Comparison of ENCODE assay signal across 18 cellular contexts in genomic region chr6:75116946-75117345, GRCh38.
A peak's percentile ranks its signal among the peaks of the same experiment; 100 is the strongest.
DNase-seq lines count a peak whose midpoint lies in the region; TF ChIP-seq lines count a peak whose summit lies in the region.
"Had no signal": no experiment of that assay in that cellular context is flagged by ENCODE, and none has a peak within 500 bp of the region (broad histone marks: within the 10 kb centered on the region; RNA-seq: fewer than 3 reads in every experiment).

No MANE protein-coding gene starts in this region.

- H3K4me1 ChIP-seq in fibroblast of lung (ENCODE audit: control insufficient read depth, extremely low read depth, insufficient read depth, low read length) (peaks cover 8% of the 10 kb centered on the region), esophagus squamous epithelium (no peaks in the 10 kb centered on the region), transverse colon (peaks cover 0 to 9% (median 0%) of the 10 kb centered on the region in 4 donors)
- H3K4me1 ChIP-seq: HAP-1 had no signal

- H2AFZ ChIP-seq in fibroblast of lung (ENCODE audit: low read length), result no peak overlapping the region
- H2AFZ ChIP-seq: GM23248 had no signal

- DNase-seq in Calu3 (no peak), astrocyte of the spinal cord (ENCODE audit: low read depth, low spot score) (peak; percentile 16), fibroblast of lung (ENCODE audit: low read depth in 2 of 2) (peak; percentile 37 to 39), osteocyte (ENCODE audit: extremely low spot score, unreplicated experiment) (no peak), esophagus squamous epithelium (lab: John Stamatoyannopoulos, UW) (no peak), transverse colon (no peak), MV-4-11 (lab: John Stamatoyannopoulos, UW) (no peak), GF-D8 (lab: John Stamatoyannopoulos, UW) (no peak)
- DNase-seq: 8988T, GM23248, MM.1S, NCI-H1105, NCI-H1694, NCI-H2081 treated with DMSO at 0.1 percent for 48 hours, Right ventricle myocardium superior had no signal

- no peaks in the 10 kb centered on the region for H3K36me3 Mint-ChIP-seq in Calu3 (ENCODE audit: insufficient read depth, unreplicated experiment)
- H3K36me3 Mint-ChIP-seq in osteocyte (ENCODE audit: unreplicated experiment), result peaks cover 87% of the 10 kb centered on the region
- H3K36me3 Mint-ChIP-seq: CD14-positive monocyte had no signal

- peak overlapping the region; percentile 22 for H3K27ac ChIP-seq in fibroblast of lung (ENCODE audit: insufficient read depth, low read length)
- H3K27ac ChIP-seq in esophagus squamous epithelium, result peak overlapping the region in 2 of 4 donors; percentile 1 to 23
- H3K27ac ChIP-seq in transverse colon, result no peak overlapping the region
- H3K27ac ChIP-seq: GM23248 had no signal

- intact Hi-C loops in Calu3 (cut with micrococcal nuclease; ENCODE audit: unreplicated experiment), result loop anchor here (5.0 to 10.0 kb wide), 2 partner anchors 85 to 242 kb away; no protein-coding TSS in a partner anchor
- intact Hi-C loops in esophagus squamous epithelium (cut with DNase I), result no loop called here
- intact Hi-C loops in transverse colon (cut with DNase I; ENCODE audit: low total_unique reads), result no loop called here

- WGBS in esophagus squamous epithelium, 2 donors, result 66 to 73% methylated on average over 3 of the region's 3 CpGs
- 66 to 74% methylated on average over 2 to 3 of the region's 3 CpGs for WGBS in transverse colon (ENCODE audit: low coverage in 1 of 2), 2 donors

- no peak overlapping the region for H3K4me3 ChIP-seq in astrocyte of the spinal cord (ENCODE audit: low read depth, low read length)
- no peak overlapping the region for H3K4me3 ChIP-seq in fibroblast of lung (replicated peaks in 1 of 4; ENCODE audit: control extremely low read depth in 1 of 4, insufficient read depth in 1 of 4, low read depth in 3 of 4, low read length in 4 of 4)
- H3K4me3 ChIP-seq in esophagus squamous epithelium, result no peak overlapping the region
- no peak overlapping the region for H3K4me3 ChIP-seq in transverse colon
- H3K4me3 ChIP-seq: GM12878, GM23248, HAP-1 had no signal

- H3K4me1 Mint-ChIP-seq in Calu3 (ENCODE audit: low read depth, unreplicated experiment) (peaks cover 48% of the 10 kb centered on the region), osteocyte (ENCODE audit: unreplicated experiment) (peaks cover 71% of the 10 kb centered on the region)
- H3K4me1 Mint-ChIP-seq: CD14-positive monocyte had no signal

- H3K79me2 ChIP-seq in fibroblast of lung (ENCODE audit: control insufficient read depth, insufficient read depth, low read length), result peaks cover 3% of the 10 kb centered on the region

- H3K36me3 ChIP-seq in fibroblast of lung (ENCODE audit: control insufficient read depth, insufficient read depth, low read length), result peaks cover 18% of the 10 kb centered on the region
- peaks cover 0 to 8% (median 0%) of the 10 kb centered on the region in 3 donors for H3K36me3 ChIP-seq in esophagus squamous epithelium
- H3K36me3 ChIP-seq in transverse colon, result no peaks in the 10 kb centered on the region
- H3K36me3 ChIP-seq: HAP-1 had no signal

- H3K27me3 Mint-ChIP-seq in Calu3 (ENCODE audit: unreplicated experiment) (no peaks in the 10 kb centered on the region), osteocyte (ENCODE audit: unreplicated experiment) (no peaks in the 10 kb centered on the region)

- CTCF ChIA-PET in Calu3 (lab: Charles Lee), result no interaction called here

- BruUV-seq in Calu3 (replicated peaks; lab: Mats Ljungman, UMichigan), result no TSS peak

- H3K27me3 ChIP-seq in fibroblast of lung (ENCODE audit: control insufficient read depth, insufficient read depth, low read length) (no peaks in the 10 kb centered on the region), esophagus squamous epithelium (no peaks in the 10 kb centered on the region), transverse colon (no peaks in the 10 kb centered on the region)

- in situ Hi-C loops in astrocyte of the spinal cord (cut with HindIII; ENCODE audit: low sequenced_read_pairs) (no loop called here), transverse colon (cut with MboI; ENCODE audit: low pct_ligation_motif_present in 1 of 4, low pct_unique_long_range_greater_than_20kb in 1 of 4, low sequenced_read_pairs in 3 of 4) (no loop called here)

- H3K27ac Mint-ChIP-seq in Calu3 (ENCODE audit: unreplicated experiment), result peak overlapping the region; percentile 33
- peak overlapping the region; percentile 90 for H3K27ac Mint-ChIP-seq in osteocyte (ENCODE audit: unreplicated experiment)
- H3K27ac Mint-ChIP-seq: CD14-positive monocyte had no signal

- H3K9me3 ChIP-seq in fibroblast of lung (ENCODE audit: control insufficient read depth, insufficient read depth, low read depth, low read length) (no peaks in the 10 kb centered on the region), esophagus squamous epithelium (no peaks in the 10 kb centered on the region), transverse colon (no peaks in the 10 kb centered on the region)
- H3K9me3 ChIP-seq: HAP-1 had no signal

- TF ChIP-seq CTCF in Calu3 (IDR thresholded peaks at IDR 0.05; ENCODE audit: unreplicated experiment), result no peak
- no peak for TF ChIP-seq CTCF in astrocyte of the spinal cord (IDR thresholded peaks at IDR 0.05; ENCODE audit: low read depth, low read length)
- no peak for TF ChIP-seq CTCF in fibroblast of lung (conservative IDR thresholded peaks at IDR 0.05 in 1 of 2, IDR thresholded peaks at IDR 0.05 in 1 of 2; ENCODE audit: low read depth in 1 of 2, low read length in 2 of 2)
- TF ChIP-seq CTCF in osteocyte (IDR thresholded peaks at IDR 0.05), result no peak
- no peak for TF ChIP-seq CTCF in esophagus squamous epithelium (IDR thresholded peaks at IDR 0.05)
- no peak for TF ChIP-seq CTCF in transverse colon (IDR thresholded peaks at IDR 0.05)

- no peak for TF ChIP-seq EP300 in transverse colon (IDR thresholded peaks at IDR 0.05; ENCODE audit: low read depth)

- no peak overlapping the region for H3K4me3 Mint-ChIP-seq in Calu3 (ENCODE audit: low read depth, unreplicated experiment)
- H3K4me3 Mint-ChIP-seq in osteocyte (ENCODE audit: unreplicated experiment), result no peak overlapping the region
- H3K4me3 Mint-ChIP-seq: CD14-positive monocyte had no signal

- TF ChIP-seq POLR2A in esophagus squamous epithelium (IDR thresholded peaks at IDR 0.05) (no peak), transverse colon (IDR thresholded peaks at IDR 0.05) (no peak)

- no peak overlapping the region for H3K9ac ChIP-seq in fibroblast of lung (ENCODE audit: insufficient read depth, low read length)
- H3K9ac ChIP-seq: GM23248 had no signal

- H3K4me2 ChIP-seq in fibroblast of lung (ENCODE audit: extremely low read depth, insufficient read depth, low read length), result no peak overlapping the region

- H3K9me3 Mint-ChIP-seq in Calu3 (ENCODE audit: low read depth, unreplicated experiment) (no peaks in the 10 kb centered on the region), osteocyte (ENCODE audit: unreplicated experiment) (no peaks in the 10 kb centered on the region)
- H3K9me3 Mint-ChIP-seq: CD14-positive monocyte had no signal

- H4K20me1 ChIP-seq in fibroblast of lung (ENCODE audit: control insufficient read depth, extremely low read depth, insufficient read depth, low read length), result no peaks in the 10 kb centered on the region

Comparison
In these comparisons a context has a peak if more than half of its experiments do, and no peak if none do; other contexts are left out.
1. DNase-seq: peak in astrocyte of the spinal cord (single experiment) and fibroblast of lung (2 of 2); none in Calu3 (single experiment), osteocyte (single experiment), esophagus squamous epithelium (single experiment), transverse colon (single experiment), MV-4-11 (single experiment) and GF-D8 (single experiment).